In genomic region chrX:53969540-53969939, GRCh38 we compare ENCODE assay signal across 34 cellular contexts.
"Had no signal": no experiment of that assay in that cellular context is flagged by ENCODE, and none has a peak within 500 bp of the region (broad histone marks: within the 10 kb centered on the region; RNA-seq: fewer than 3 reads in every experiment).

No MANE protein-coding gene starts in this region.

- H3K27ac Mint-ChIP-seq: activated B cell treated with CpG ODN at 0.5 μM for 24 hours; activated CD4-positive, alpha-beta memory T cell treated with anti-CD3 and anti-CD28 coated beads for 36 hours; activated CD4-positive, alpha-beta T cell treated with anti-CD3 and anti-CD28 coated beads, Interleukin-2, amount 10 ng/mL, durations not matched to agents 24 days and 14 days; activated CD8-positive, alpha-beta T cell treated with anti-CD3 and anti-CD28 coated beads for 36 hours; activated naive CD4-positive, alpha-beta T cell treated with anti-CD3 and anti-CD28 coated beads, Interleukin-2, amount 10 ng/mL, durations not matched to agents 7 days and 5 days; activated naive CD4-positive, alpha-beta T cell treated with anti-CD3 and anti-CD28 coated beads, Interleukin-2, amount 50 U/mL, for 72 hours; activated naive CD8-positive, alpha-beta T cell treated with anti-CD3 and anti-CD28 coated beads for 36 hours; activated T-cell treated with anti-CD3 and anti-CD28 coated beads, Interleukin-2, amount 50 U/mL, for 72 hours; activated T-helper 1 cell treated with anti-CD3 and anti-CD28 coated beads, Interleukin-12 subunit alpha, Interleukin-12 subunit beta, Interleukin-2, Interleukin-4 antibody, amounts not matched to agents 30 ng/mL and 10 ng/mL and 1 ng/mL, durations not matched to agents 14 hours and 24 hours and 36 hours; activated T-helper 17 cell treated with anti-CD3 and anti-CD28 coated beads, Interleukin-2, amount 50 U/mL, for 72 hours; T-helper 1 cell treated with Interleukin-12 subunit alpha and Interleukin-12 subunit beta and Interleukin-4 antibody, amounts not matched to agents 30 μg/mL and 1 μg/mL, for 36 hours; T-helper 2 cell treated with Interferon-gamma antibody and Interleukin-4, amounts not matched to agents 5 μg/mL and 100 μg/mL, for 36 hours had no signal

- DNase-seq: activated B cell treated with CpG ODN at 0.5 μM for 24 hours; activated CD4-positive, alpha-beta memory T cell treated with anti-CD3 and anti-CD28 coated beads for 36 hours; activated CD4-positive, alpha-beta T cell treated with anti-CD3 and anti-CD28 coated beads for 4 hours; activated CD4-positive, alpha-beta T cell treated with anti-CD3 and anti-CD28 coated beads, Interleukin-2, amount 10 ng/mL, durations not matched to agents 24 days and 14 days; activated CD4-positive, alpha-beta T cell treated with anti-CD3 and anti-CD28 coated beads, Interleukin-2, amount 50 U/mL, for 1 hour; activated CD4-positive, alpha-beta T cell treated with anti-CD3 and anti-CD28 coated beads, Interleukin-2, amount 50 U/mL, for 4 hours; activated CD4-positive, CD25-positive, alpha-beta regulatory T cell treated with anti-CD3 and anti-CD28 coated beads, Interleukin-2, amount 50 U/mL, for 72 hours; activated CD8-positive, alpha-beta memory T cell treated with anti-CD3 and anti-CD28 coated beads, Interleukin-2, amount 50 U/mL, for 4 hours; activated CD8-positive, alpha-beta T cell treated with anti-CD3 and anti-CD28 coated beads for 36 hours; activated effector memory CD4-positive, alpha-beta T cell treated with anti-CD3 and anti-CD28 coated beads, Interleukin-2, amount 50 U/mL, for 16 hours; activated gamma-delta T cell treated with Interleukin-2 at 50 U/mL for 16 hours; activated naive CD4-positive, alpha-beta T cell; activated naive CD4-positive, alpha-beta T cell treated with anti-CD3 and anti-CD28 coated beads, Interleukin-2, amount 10 ng/mL, durations not matched to agents 7 days and 5 days; activated naive CD8-positive, alpha-beta T cell treated with anti-CD3 and anti-CD28 coated beads for 36 hours; activated T-cell treated with anti-CD3 and anti-CD28 coated beads for 4 hours; activated T-cell treated with anti-CD3 and anti-CD28 coated beads, Interleukin-2, amount 50 U/mL, for 1 hour; activated T-cell treated with anti-CD3 and anti-CD28 coated beads, Interleukin-2, amount 50 U/mL, for 4 hours; activated T-cell treated with anti-CD3 and anti-CD28 coated beads, Interleukin-2, amount 50 U/mL, for 72 hours; adrenal gland; amniotic stem cell; aorta; body of pancreas; brain microvascular endothelial cell; central memory CD4-positive, alpha-beta T cell; T-helper 1 cell; T-helper 2 cell; T-helper 9 cell had no signal

- H3K36me3 ChIP-seq: adrenal gland, brain microvascular endothelial cell, breast epithelium had no signal

- H3K27me3 Mint-ChIP-seq: activated B cell treated with CpG ODN at 0.5 μM for 24 hours; activated CD4-positive, alpha-beta memory T cell treated with anti-CD3 and anti-CD28 coated beads for 36 hours; activated CD4-positive, alpha-beta T cell treated with anti-CD3 and anti-CD28 coated beads, Interleukin-2, amount 10 ng/mL, durations not matched to agents 24 days and 14 days; activated CD8-positive, alpha-beta T cell treated with anti-CD3 and anti-CD28 coated beads for 36 hours; activated naive CD4-positive, alpha-beta T cell treated with anti-CD3 and anti-CD28 coated beads, Interleukin-2, amount 10 ng/mL, durations not matched to agents 7 days and 5 days; activated naive CD8-positive, alpha-beta T cell treated with anti-CD3 and anti-CD28 coated beads for 36 hours; activated T-helper 17 cell treated with anti-CD3 and anti-CD28 coated beads, Interleukin-2, amount 50 U/mL, for 72 hours had no signal

- H3K4me3 Mint-ChIP-seq: activated B cell treated with CpG ODN at 0.5 μM for 24 hours; activated CD4-positive, alpha-beta memory T cell treated with anti-CD3 and anti-CD28 coated beads for 36 hours; activated CD4-positive, alpha-beta T cell treated with anti-CD3 and anti-CD28 coated beads, Interleukin-2, amount 10 ng/mL, durations not matched to agents 24 days and 14 days; activated CD8-positive, alpha-beta T cell treated with anti-CD3 and anti-CD28 coated beads for 36 hours; activated naive CD4-positive, alpha-beta T cell treated with anti-CD3 and anti-CD28 coated beads, Interleukin-2, amount 10 ng/mL, durations not matched to agents 7 days and 5 days; activated naive CD8-positive, alpha-beta T cell treated with anti-CD3 and anti-CD28 coated beads for 36 hours; activated T-cell treated with anti-CD3 and anti-CD28 coated beads, Interleukin-2, amount 50 U/mL, for 4 hours; activated T-cell treated with anti-CD3 and anti-CD28 coated beads, Interleukin-2, amount 50 U/mL, for 72 hours; activated T-helper 1 cell treated with anti-CD3 and anti-CD28 coated beads, Interleukin-12 subunit alpha, Interleukin-12 subunit beta, Interleukin-2, Interleukin-4 antibody, amounts not matched to agents 30 ng/mL and 10 ng/mL and 1 ng/mL, durations not matched to agents 14 hours and 24 hours and 36 hours; activated T-helper 17 cell treated with anti-CD3 and anti-CD28 coated beads, Interleukin-2, amount 50 U/mL, for 72 hours; T-helper 1 cell treated with Interleukin-12 subunit alpha and Interleukin-12 subunit beta and Interleukin-4 antibody, amounts not matched to agents 30 μg/mL and 1 μg/mL, for 36 hours; T-helper 2 cell treated with Interferon-gamma antibody and Interleukin-4, amounts not matched to agents 5 μg/mL and 100 μg/mL, for 36 hours had no signal

- H3K9me3 ChIP-seq: adrenal gland, body of pancreas had no signal

- H3K27ac ChIP-seq: adrenal gland, body of pancreas, brain microvascular endothelial cell, breast epithelium, VCaP had no signal

- H3K4me3 ChIP-seq: adrenal gland, body of pancreas, breast epithelium had no signal

- H3K4me1 ChIP-seq: adrenal gland, body of pancreas, breast epithelium had no signal

- H3K9me3 Mint-ChIP-seq: activated B cell treated with CpG ODN at 0.5 μM for 24 hours; activated naive CD4-positive, alpha-beta T cell treated with anti-CD3 and anti-CD28 coated beads, Interleukin-2, amount 50 U/mL, for 72 hours; activated T-cell treated with anti-CD3 and anti-CD28 coated beads, Interleukin-2, amount 50 U/mL, for 4 hours; activated T-helper 17 cell treated with anti-CD3 and anti-CD28 coated beads, Interleukin-2, amount 50 U/mL, for 72 hours had no signal

- H3K27me3 ChIP-seq: adrenal gland, body of pancreas, brain microvascular endothelial cell, breast epithelium had no signal

- H3K4me1 Mint-ChIP-seq: activated CD4-positive, alpha-beta T cell treated with anti-CD3 and anti-CD28 coated beads, Interleukin-2, amount 10 ng/mL, durations not matched to agents 24 days and 14 days had no signal

- ATAC-seq: activated CD8-positive, alpha-beta T cell treated with anti-CD3 and anti-CD28 coated beads for 36 hours; activated naive CD4-positive, alpha-beta T cell treated with anti-CD3 and anti-CD28 coated beads, Interleukin-2, amount 50 U/mL, for 72 hours; activated T-cell treated with anti-CD3 and anti-CD28 coated beads, Interleukin-2, amount 50 U/mL, for 4 hours; activated T-cell treated with anti-CD3 and anti-CD28 coated beads, Interleukin-2, amount 50 U/mL, for 72 hours; activated T-helper 17 cell treated with anti-CD3 and anti-CD28 coated beads, Interleukin-2, amount 50 U/mL, for 72 hours; body of pancreas had no signal
